22 cellular contexts compared by ENCODE assay signal in genomic region chr2:28088970-28089369, GRCh38.
A peak's percentile ranks its signal among the peaks of the same experiment; 100 is the strongest.
DNase-seq lines count a peak whose midpoint lies in the region; ATAC-seq and TF ChIP-seq lines count a peak whose summit lies in the region.
"Had no signal": no experiment of that assay in that cellular context is flagged by ENCODE, and none has a peak within 500 bp of the region (broad histone marks: within the 10 kb centered on the region; RNA-seq: fewer than 3 reads in every experiment).

No MANE protein-coding gene starts in this region.

- H3K36me3 Mint-ChIP-seq in MCF 10A (ENCODE audit: insufficient read depth, unreplicated experiment): peaks cover 4% of the 10 kb centered on the region

- H3K27ac Mint-ChIP-seq in MCF 10A (ENCODE audit: low read depth, unreplicated experiment): peak overlapping the region; percentile 12
- H3K27ac Mint-ChIP-seq: CD4-positive, CD25-positive, alpha-beta regulatory T cell; dendritic cell treated with granulocyte-macrophage colony-stimulating factor and Interleukin-4, amounts not matched to agents 40 ng/mL and 50 ng/mL, for 4 days had no signal

- no peak for ATAC-seq in GM21360 (IDR thresholded peaks at IDR 0.05; ENCODE audit: unreplicated experiment)
- ATAC-seq: heart right ventricle had no signal

- intact Hi-C loops in MCF 10A (cut with micrococcal nuclease) (loop anchor here (10.0 kb wide), 1 partner anchor 306 kb away; the partner anchor contains the start of gene FOSL2), breast epithelium (cut with DNase I; ENCODE audit: low total_unique reads) (no loop called here)

- DNase-seq in MCF 10A (ENCODE audit: unreplicated experiment) (peak; percentile 42), breast epithelium (ENCODE audit: low spot score in 2 of 2) (no peak), astrocyte of the hippocampus (ENCODE audit: low read depth, low spot score) (peak; percentile 45), iris pigment epithelial cell (ENCODE audit: low read depth) (peak; percentile 80), substantia nigra (lab: John Stamatoyannopoulos, UW) (no peak), NCI-H82 treated with DMSO at 0.1 percent for 48 hours (lab: John Stamatoyannopoulos, UW; ENCODE audit: unreplicated experiment) (no peak), GF-D8 (lab: John Stamatoyannopoulos, UW) (no peak)
- DNase-seq: activated gamma-delta T cell; CD4-positive, CD25-positive, alpha-beta regulatory T cell; DMS79; erythroblast; heart right ventricle; Kasumi-1; NCI-H146; ovary; sigmoid colon; SJCRH30; T-helper 9 cell; tibial artery had no signal

- TF ChIP-seq CTCF in MCF 10A (IDR thresholded peaks at IDR 0.05; ENCODE audit: unreplicated experiment) (no peak), breast epithelium (IDR thresholded peaks at IDR 0.05) (no peak)

- H3K27me3 ChIP-seq in breast epithelium: no peaks in the 10 kb centered on the region
- H3K27me3 ChIP-seq: heart right ventricle, ovary, sigmoid colon, SJCRH30, tibial artery had no signal

- TF ChIP-seq POLR2A in breast epithelium (IDR thresholded peaks at IDR 0.05): no peak

- no peak overlapping the region for H3K4me3 Mint-ChIP-seq in MCF 10A (ENCODE audit: unreplicated experiment)
- H3K4me3 Mint-ChIP-seq: CD4-positive, CD25-positive, alpha-beta regulatory T cell; dendritic cell treated with granulocyte-macrophage colony-stimulating factor and Interleukin-4, amounts not matched to agents 40 ng/mL and 50 ng/mL, for 4 days had no signal

- H3K27ac ChIP-seq in breast epithelium: no peak overlapping the region
- no peak overlapping the region for H3K27ac ChIP-seq in substantia nigra (ENCODE audit: low read depth, low read length, poor library complexity, severe bottlenecking)
- H3K27ac ChIP-seq: heart right ventricle, HL-60, ovary, sigmoid colon, SJCRH30, tibial artery had no signal

- H3K4me1 Mint-ChIP-seq in MCF 10A (ENCODE audit: insufficient read depth, unreplicated experiment): peaks cover 20% of the 10 kb centered on the region

- H3K4me3 ChIP-seq in breast epithelium: no peak overlapping the region
- H3K4me3 ChIP-seq: heart right ventricle, ovary, sigmoid colon, SJCRH30, tibial artery had no signal

- no peaks in the 10 kb centered on the region for H3K4me1 ChIP-seq in breast epithelium
- H3K4me1 ChIP-seq: SJCRH30 had no signal

- CTCF ChIA-PET in MCF 10A (lab: Yijun Ruan, JAX): interaction anchor here (0.6 to 0.7 kb wide), 2 partner anchors 142 to 217 kb away, joined by 3 read pairs; no protein-coding TSS in a partner anchor

- no peaks in the 10 kb centered on the region for H3K9me3 ChIP-seq in breast epithelium
- H3K9me3 ChIP-seq: heart right ventricle, ovary, sigmoid colon, SJCRH30, tibial artery had no signal

- H3K9me3 Mint-ChIP-seq in MCF 10A (ENCODE audit: unreplicated experiment): no peaks in the 10 kb centered on the region
- H3K9me3 Mint-ChIP-seq: CD4-positive, CD25-positive, alpha-beta regulatory T cell; dendritic cell treated with granulocyte-macrophage colony-stimulating factor and Interleukin-4, amounts not matched to agents 40 ng/mL and 50 ng/mL, for 4 days had no signal

- H3K36me3 ChIP-seq in breast epithelium: no peaks in the 10 kb centered on the region
- H3K36me3 ChIP-seq: heart right ventricle, ovary, sigmoid colon, SJCRH30, tibial artery had no signal

- H3K27me3 Mint-ChIP-seq in MCF 10A (ENCODE audit: insufficient read depth, unreplicated experiment): no peaks in the 10 kb centered on the region
- H3K27me3 Mint-ChIP-seq: CD4-positive, CD25-positive, alpha-beta regulatory T cell; dendritic cell treated with granulocyte-macrophage colony-stimulating factor and Interleukin-4, amounts not matched to agents 40 ng/mL and 50 ng/mL, for 4 days had no signal

- no TSS peak for BruUV-seq in MCF 10A (replicated peaks; lab: Mats Ljungman, UMichigan)

- POLR2A ChIA-PET in MCF 10A (lab: Yijun Ruan, JAX): interaction anchor here (0.8 to 1.0 kb wide), 2 partner anchors 161 to 187 kb away, joined by 3 to 5 read pairs; no protein-coding TSS in a partner anchor

Comparison
In these comparisons a context has a peak if more than half of its experiments do, and no peak if none do; other contexts are left out.
1. DNase-seq: peak in MCF 10A (single experiment), astrocyte of the hippocampus (single experiment) and iris pigment epithelial cell (single experiment); none in breast epithelium (0 of 2), substantia nigra (0 of 49), NCI-H82 treated with DMSO at 0.1 percent for 48 hours (single experiment) and GF-D8 (single experiment).